In genomic region chr16:67935402-67936123, GRCh38 we compare ENCODE assay signal across 8 cellular contexts. TPM values are rescaled to one million over a fixed set of nuclear protein-coding genes. Genes with fewer than 3 reads are reported as not detected.
A peak's percentile ranks its signal among the peaks of the same experiment; 100 is the strongest.
DNase-seq lines count a peak whose midpoint lies in the region; ATAC-seq and TF ChIP-seq lines count a peak whose summit lies in the region.

No MANE protein-coding gene starts in this region.

- peak; percentile 83 to 91 for ATAC-seq in naive thymus-derived CD8-positive, alpha-beta T cell
- peak; percentile 89 to 90 for ATAC-seq in stimulated activated naive B cell treated with anti-CD40 and anti-IgM and Interleukin-4, amounts not matched to agents 10 μg/mL and 1 μg/mL and 100 μg/mL, for 72 hours (replicated peaks)

- intact Hi-C loops in activated T-helper 2 cell treated with anti-CD3 and anti-CD28 coated beads, Interferon-gamma antibody, Interleukin-2, Interleukin-4, amounts not matched to agents 10 μg/mL and 5 μg/mL and 100 μg/mL, durations not matched to agents 14 hours and 24 hours and 36 hours (cut with micrococcal nuclease) = loop anchor here (1.0 to 10.0 kb wide), 9 partner anchors 33 to 411 kb away; partner anchors contain the start of genes ACD, DDX28, DPEP3 and DUS2

- peak; percentile 95 for DNase-seq in EL
- peak; percentile 95 for DNase-seq in H4 (ENCODE audit: low spot score)
- DNase-seq in LNCaP clone FGC (ENCODE audit: low read depth) = peak; percentile 95
- peak; percentile 100 for DNase-seq in RPMI8226
- peak; percentile 92 for DNase-seq in activated T-helper 2 cell treated with anti-CD3 and anti-CD28 coated beads, Interferon-gamma antibody, Interleukin-2, Interleukin-4, amounts not matched to agents 10 μg/mL and 5 μg/mL and 100 μg/mL, durations not matched to agents 14 hours and 24 hours and 36 hours (ENCODE audit: low spot score)
- DNase-seq in fibroblast of mammary gland (ENCODE audit: low read depth) = peak; percentile 84
- DNase-seq in naive thymus-derived CD8-positive, alpha-beta T cell = peak; percentile 81 to 97 (median 93)
- DNase-seq in stimulated activated naive B cell treated with anti-CD40 and anti-IgM and Interleukin-4, amounts not matched to agents 10 μg/mL and 1 μg/mL and 100 μg/mL, for 72 hours = peak; percentile 93

- POLR2A ChIA-PET in naive thymus-derived CD8-positive, alpha-beta T cell (lab: Charles Lee) = interaction anchor here (0.5 to 3.5 kb wide), 51 partner anchors 9 to 454 kb away, joined by 3 to 34 read pairs (median 5); partner anchors contain the start of genes ATP6V0D1, CTCF, DDX28 and DPEP2

- no peaks in the 10 kb centered on the region for H3K9me3 Mint-ChIP-seq in activated T-helper 2 cell treated with anti-CD3 and anti-CD28 coated beads, Interferon-gamma antibody, Interleukin-2, Interleukin-4, amounts not matched to agents 10 μg/mL and 5 μg/mL and 100 μg/mL, durations not matched to agents 14 hours and 24 hours and 36 hours
- no peaks in the 10 kb centered on the region for H3K9me3 Mint-ChIP-seq in naive thymus-derived CD8-positive, alpha-beta T cell
- H3K9me3 Mint-ChIP-seq in stimulated activated naive B cell treated with anti-CD40 and anti-IgM and Interleukin-4, amounts not matched to agents 10 μg/mL and 1 μg/mL and 100 μg/mL, for 72 hours = no peaks in the 10 kb centered on the region

- no peaks in the 10 kb centered on the region for H3K27me3 Mint-ChIP-seq in activated T-helper 2 cell treated with anti-CD3 and anti-CD28 coated beads, Interferon-gamma antibody, Interleukin-2, Interleukin-4, amounts not matched to agents 10 μg/mL and 5 μg/mL and 100 μg/mL, durations not matched to agents 14 hours and 24 hours and 36 hours (ENCODE audit: low read depth)
- no peaks in the 10 kb centered on the region for H3K27me3 Mint-ChIP-seq in naive thymus-derived CD8-positive, alpha-beta T cell
- H3K27me3 Mint-ChIP-seq in stimulated activated naive B cell treated with anti-CD40 and anti-IgM and Interleukin-4, amounts not matched to agents 10 μg/mL and 1 μg/mL and 100 μg/mL, for 72 hours = no peaks in the 10 kb centered on the region

- peak overlapping the region; percentile 90 for H3K27ac Mint-ChIP-seq in activated T-helper 2 cell treated with anti-CD3 and anti-CD28 coated beads, Interferon-gamma antibody, Interleukin-2, Interleukin-4, amounts not matched to agents 10 μg/mL and 5 μg/mL and 100 μg/mL, durations not matched to agents 14 hours and 24 hours and 36 hours
- peak overlapping the region; percentile 93 to 99 (median 98) for H3K27ac Mint-ChIP-seq in naive thymus-derived CD8-positive, alpha-beta T cell
- H3K27ac Mint-ChIP-seq in stimulated activated naive B cell treated with anti-CD40 and anti-IgM and Interleukin-4, amounts not matched to agents 10 μg/mL and 1 μg/mL and 100 μg/mL, for 72 hours = peak overlapping the region; percentile 100

- H3K4me3 ChIP-seq in LNCaP clone FGC (ENCODE audit: low read depth, low read length) (peak overlapping the region; percentile 99), fibroblast of mammary gland (ENCODE audit: control insufficient read depth, low read depth, low read length) (peak overlapping the region; percentile 88)

- H3K36me3 Mint-ChIP-seq in activated T-helper 2 cell treated with anti-CD3 and anti-CD28 coated beads, Interferon-gamma antibody, Interleukin-2, Interleukin-4, amounts not matched to agents 10 μg/mL and 5 μg/mL and 100 μg/mL, durations not matched to agents 14 hours and 24 hours and 36 hours (ENCODE audit: low read depth) = peaks cover 65% of the 10 kb centered on the region
- H3K36me3 Mint-ChIP-seq in naive thymus-derived CD8-positive, alpha-beta T cell = peaks cover 4 to 32% (median 5%) of the 10 kb centered on the region in 3 donors
- H3K36me3 Mint-ChIP-seq in stimulated activated naive B cell treated with anti-CD40 and anti-IgM and Interleukin-4, amounts not matched to agents 10 μg/mL and 1 μg/mL and 100 μg/mL, for 72 hours = peaks cover 41 to 61% of the 10 kb centered on the region in 2 donors

- peaks cover 26% of the 10 kb centered on the region for H3K4me1 Mint-ChIP-seq in activated T-helper 2 cell treated with anti-CD3 and anti-CD28 coated beads, Interferon-gamma antibody, Interleukin-2, Interleukin-4, amounts not matched to agents 10 μg/mL and 5 μg/mL and 100 μg/mL, durations not matched to agents 14 hours and 24 hours and 36 hours (ENCODE audit: low read depth)
- peaks cover 27 to 47% (median 43%) of the 10 kb centered on the region in 4 donors for H3K4me1 Mint-ChIP-seq in naive thymus-derived CD8-positive, alpha-beta T cell
- peaks cover 39 to 62% of the 10 kb centered on the region in 2 donors for H3K4me1 Mint-ChIP-seq in stimulated activated naive B cell treated with anti-CD40 and anti-IgM and Interleukin-4, amounts not matched to agents 10 μg/mL and 1 μg/mL and 100 μg/mL, for 72 hours

- no peak for TF ChIP-seq CTCF in LNCaP clone FGC (IDR thresholded peaks at IDR 0.05; ENCODE audit: control insufficient read depth, extremely low read depth, insufficient read depth)
- no peak for TF ChIP-seq CTCF in fibroblast of mammary gland (conservative IDR thresholded peaks at IDR 0.05; ENCODE audit: control insufficient read depth, insufficient read depth, low read depth, low read length)

- peak overlapping the region; percentile 100 for H3K4me3 Mint-ChIP-seq in activated T-helper 2 cell treated with anti-CD3 and anti-CD28 coated beads, Interferon-gamma antibody, Interleukin-2, Interleukin-4, amounts not matched to agents 10 μg/mL and 5 μg/mL and 100 μg/mL, durations not matched to agents 14 hours and 24 hours and 36 hours (ENCODE audit: low read depth)
- peak overlapping the region; percentile 99 to 100 (median 100) for H3K4me3 Mint-ChIP-seq in naive thymus-derived CD8-positive, alpha-beta T cell
- H3K4me3 Mint-ChIP-seq in stimulated activated naive B cell treated with anti-CD40 and anti-IgM and Interleukin-4, amounts not matched to agents 10 μg/mL and 1 μg/mL and 100 μg/mL, for 72 hours = peak overlapping the region; percentile 96 to 100

RNA-seq across cellular contexts. Expression of gene PSMB10, which starts 1.1 kb away (rescaled TPM):
- 48.7 and 65.7 TPM in 2 replicates for total RNA-seq in H4 (2014; rRNA removed; shearing (Covaris generic))
- 238 and 243 TPM in 2 replicates for total RNA-seq in activated T-helper 2 cell treated with anti-CD3 and anti-CD28 coated beads, Interferon-gamma antibody, Interleukin-2, Interleukin-4, amounts not matched to agents 10 μg/mL and 5 μg/mL and 100 μg/mL, durations not matched to agents 14 hours and 24 hours and 36 hours
- total RNA-seq in naive thymus-derived CD8-positive, alpha-beta T cell = 100 to 1,000 TPM; 127 to 138 TPM
- polyA plus RNA-seq in naive thymus-derived CD8-positive, alpha-beta T cell = 100 to 1,000 TPM; 450 to 514 (median 493) TPM

RNA-seq across cellular contexts. Expression of gene CTRL, which starts 3.9 kb away (rescaled TPM):
- total RNA-seq in H4 (2014; rRNA removed; shearing (Covaris generic)) = 0.25 TPM in 1 of 2 replicates, not detected in the other
- 5.6 and 6.0 TPM in 2 replicates for total RNA-seq in activated T-helper 2 cell treated with anti-CD3 and anti-CD28 coated beads, Interferon-gamma antibody, Interleukin-2, Interleukin-4, amounts not matched to agents 10 μg/mL and 5 μg/mL and 100 μg/mL, durations not matched to agents 14 hours and 24 hours and 36 hours
- 10 to 100 TPM; 10.5 to 12.6 TPM for total RNA-seq in naive thymus-derived CD8-positive, alpha-beta T cell
- polyA plus RNA-seq in naive thymus-derived CD8-positive, alpha-beta T cell = 1 to 10 TPM; 2.2 to 2.8 (median 2.8) TPM

RNA-seq across cellular contexts. Expression of gene LCAT, which starts 8.4 kb away (rescaled TPM):
- total RNA-seq in H4 (2014; rRNA removed; shearing (Covaris generic)) = 1.1 TPM in 1 of 2 replicates, not detected in the other
- 20.0 and 22.0 TPM in 2 replicates for total RNA-seq in activated T-helper 2 cell treated with anti-CD3 and anti-CD28 coated beads, Interferon-gamma antibody, Interleukin-2, Interleukin-4, amounts not matched to agents 10 μg/mL and 5 μg/mL and 100 μg/mL, durations not matched to agents 14 hours and 24 hours and 36 hours
- 10 to 100 TPM; 14.1 to 14.7 TPM for total RNA-seq in naive thymus-derived CD8-positive, alpha-beta T cell
- under 1 TPM; 0.52 to 0.84 (median 0.80) TPM for polyA plus RNA-seq in naive thymus-derived CD8-positive, alpha-beta T cell

RNA-seq across cellular contexts. Expression of gene SLC12A4, which starts 32.9 kb away (rescaled TPM):
- total RNA-seq in H4 (2014; rRNA removed; shearing (Covaris generic)) = 9.3 and 13.9 TPM in 2 replicates
- total RNA-seq in activated T-helper 2 cell treated with anti-CD3 and anti-CD28 coated beads, Interferon-gamma antibody, Interleukin-2, Interleukin-4, amounts not matched to agents 10 μg/mL and 5 μg/mL and 100 μg/mL, durations not matched to agents 14 hours and 24 hours and 36 hours = 46.2 and 47.1 TPM in 2 replicates
- total RNA-seq in naive thymus-derived CD8-positive, alpha-beta T cell = 10 to 100 TPM; 35.8 to 36.4 TPM
- 1 to 10 TPM; 3.0 to 5.6 (median 5.2) TPM for polyA plus RNA-seq in naive thymus-derived CD8-positive, alpha-beta T cell

RNA-seq across cellular contexts. Expression of gene PSKH1, which starts 42.5 kb away (rescaled TPM):
- 7.7 and 8.1 TPM in 2 replicates for total RNA-seq in H4 (2014; rRNA removed; shearing (Covaris generic))
- 15.5 and 16.5 TPM in 2 replicates for total RNA-seq in activated T-helper 2 cell treated with anti-CD3 and anti-CD28 coated beads, Interferon-gamma antibody, Interleukin-2, Interleukin-4, amounts not matched to agents 10 μg/mL and 5 μg/mL and 100 μg/mL, durations not matched to agents 14 hours and 24 hours and 36 hours
- total RNA-seq in naive thymus-derived CD8-positive, alpha-beta T cell = 10 to 100 TPM; 26.6 to 28.6 TPM
- 10 to 100 TPM; 20.8 to 34.5 (median 22.2) TPM for polyA plus RNA-seq in naive thymus-derived CD8-positive, alpha-beta T cell

Comparison
In these comparisons a context has a peak if more than half of its experiments do, and no peak if none do; other contexts are left out.
1. Peak in every context shown above with its lines: DNase-seq, ATAC-seq and H3K4me3 ChIP-seq.